1 cellular context compared by ENCODE assay signal in genomic region chr19:48085904-48086864, GRCh38.
A peak's percentile ranks its signal among the peaks of the same experiment; 100 is the strongest.
TF ChIP-seq lines count a peak whose summit lies in the region.

No MANE protein-coding gene starts in this region.

TF ChIP-seq in H1, 55 proteins besides CTCF, POLR2A, EP300 and RAD21:
- TF ChIP-seq EGR1 (IDR thresholded peaks at IDR 0.05; ENCODE audit: borderline replicate concordance, low read depth, low read length) (no peak), E2F6 (IDR thresholded peaks at IDR 0.05) (0 out of 2 replicates have a peak, but pooled peaks have one; percentile 23), SIRT6 (IDR thresholded peaks at IDR 0.05; ENCODE audit: low read length) (no peak), CTBP2 (IDR thresholded peaks at IDR 0.05; ENCODE audit: borderline replicate concordance, insufficient read depth, insufficient read length, low read length) (no peak), SP2 (IDR thresholded peaks at IDR 0.05; ENCODE audit: low read length) (peak; percentile 35; the same call in 1 of the 2 replicates), BRCA1 (IDR thresholded peaks at IDR 0.05; ENCODE audit: low read depth, low read length) (no peak), SP4 (IDR thresholded peaks at IDR 0.05; ENCODE audit: low read length) (no peak), USF2 (IDR thresholded peaks at IDR 0.05; ENCODE audit: low read length) (no peak), ASH2L (IDR thresholded peaks at IDR 0.05; ENCODE audit: low read length) (peak; percentile 23), SP1 (IDR thresholded peaks at IDR 0.05; ENCODE audit: low read depth, low read length) (no peak), RNF2 (IDR thresholded peaks at IDR 0.05; ENCODE audit: borderline replicate concordance, low read depth, low read length, missing control alignments, poor library complexity, severe bottlenecking) (no peak), NANOG (IDR thresholded peaks at IDR 0.05; ENCODE audit: insufficient read depth, low read depth, low read length, poor library complexity, severe bottlenecking) (no peak), TAF7 (optimal IDR thresholded peaks at IDR 0.05; ENCODE audit: borderline replicate concordance, low read depth, low read length) (no peak)
